ENCODE assay signal across 10 cellular contexts in the genomic region with DNA sequence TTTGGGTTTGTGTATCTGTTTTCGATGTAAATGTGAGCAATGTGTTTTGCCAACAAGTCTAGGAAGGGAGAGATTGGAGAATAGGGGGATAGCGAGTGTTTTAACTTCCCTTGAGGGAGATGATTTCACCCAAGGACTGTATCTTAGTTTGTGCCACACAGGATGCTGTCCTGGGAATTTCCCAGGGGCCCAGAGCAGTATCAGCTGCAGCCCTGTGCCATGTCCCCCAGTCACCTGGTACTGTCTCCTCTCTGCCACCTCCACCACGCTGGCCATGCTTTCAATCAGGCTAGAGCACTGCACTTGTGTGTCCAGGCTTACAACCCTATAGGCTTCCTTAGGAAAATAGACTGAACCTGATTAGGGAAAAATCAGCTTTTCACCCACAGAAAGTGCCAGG. TPM values are rescaled to one million over a fixed set of nuclear protein-coding genes. Genes with fewer than 3 reads are reported as not detected.
"Had no signal": no experiment of that assay in that cellular context is flagged by ENCODE, and none has a peak within 500 bp of the region (broad histone marks: within the 10 kb centered on the region; RNA-seq: fewer than 3 reads in every experiment).

No MANE protein-coding gene starts in this region.

- ATAC-seq: K562 had no signal

- H3K9ac ChIP-seq: GM23248 had no signal

- H3K4me3 ChIP-seq: GM23248, K562 had no signal

- H3K27ac Mint-ChIP-seq: H9 had no signal

- H3K27ac ChIP-seq: GM23248 had no signal

- H3K4me3 Mint-ChIP-seq: H9 had no signal

- DNase-seq: GM23248, H9, HCEC 1CT, IMR-90, Kasumi-1, KG1 had no signal

- H2AFZ ChIP-seq: GM23248 had no signal

- FAIRE-seq: H54, HTR-8/SVneo, K562 had no signal

- H3K9me3 Mint-ChIP-seq: H9 had no signal

RNA-seq across cellular contexts. Expression of a gene that starts 40.1 kb away (rescaled TPM):
- total RNA-seq: GM23248, HT-29, IMR-90, K562 had no signal
- polyA plus RNA-seq: IMR-90, K562 had no signal
